In the genomic region with DNA sequence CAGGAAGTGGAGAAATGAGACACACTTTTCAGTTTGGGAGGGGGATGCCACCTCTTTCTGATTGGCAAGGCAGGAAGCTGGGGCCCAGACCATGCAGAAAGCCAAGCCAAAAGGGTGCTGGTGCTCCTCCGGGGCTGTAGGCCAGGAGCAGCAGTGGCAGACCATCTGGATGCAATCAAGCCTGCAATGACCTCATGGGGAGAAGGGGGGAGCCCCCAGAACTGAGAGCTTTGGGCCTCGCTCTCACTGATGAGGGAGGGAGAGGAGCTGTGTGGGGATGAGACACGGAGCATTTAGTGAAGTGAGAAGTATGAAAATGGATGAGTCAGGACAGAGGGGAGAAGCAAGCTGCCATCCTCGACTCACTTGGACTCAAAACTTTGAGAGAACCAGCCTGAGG, we compare ENCODE assay signal across 12 cellular contexts.
DNase-seq lines count a peak whose midpoint lies in the region; ATAC-seq and TF ChIP-seq lines count a peak whose summit lies in the region.
"Had no signal": no experiment of that assay in that cellular context is flagged by ENCODE, and none has a peak within 500 bp of the region (broad histone marks: within the 10 kb centered on the region; RNA-seq: fewer than 3 reads in every experiment).

No MANE protein-coding gene starts in this region.

- DNase-seq in NCI-H1694 treated with DMSO at 0.1 percent for 48 hours (lab: John Stamatoyannopoulos, UW) (peak; percentile 6), NCI-H1694 (lab: John Stamatoyannopoulos, UW) (no peak), fibroblast of peridontal ligament (ENCODE audit: extremely low read depth) (peak; percentile 64), uterus (peak; percentile 63 to 72), prostate gland (ENCODE audit: low spot score) (no peak), superior temporal gyrus (ENCODE audit: extremely low spot score) (no peak), kidney glomerular epithelial cell (lab: John Stamatoyannopoulos, UW) (no peak)

- no peaks in the 10 kb centered on the region for H3K4me1 ChIP-seq in uterus
- no peaks in the 10 kb centered on the region for H3K4me1 ChIP-seq in prostate gland (replicated peaks)
- H3K4me1 ChIP-seq: HAP-1 had no signal

- H3K36me3 ChIP-seq in uterus (no peaks in the 10 kb centered on the region), prostate gland (no peaks in the 10 kb centered on the region)
- H3K36me3 ChIP-seq: HAP-1 had no signal

- ATAC-seq in HG02870 (IDR thresholded peaks at IDR 0.05; ENCODE audit: unreplicated experiment), result peak; percentile 69

- WGBS in prostate gland, result 40% methylated on average over 4 of the region's 4 CpGs

- H3K27ac ChIP-seq in uterus (peak overlapping the region; percentile 45 to 74), prostate gland (no peak overlapping the region)
- H3K27ac ChIP-seq: epithelial cell of prostate, SK-N-MC had no signal

- TF ChIP-seq POLR2A in uterus (IDR thresholded peaks at IDR 0.05) (no peak), prostate gland (IDR thresholded peaks at IDR 0.05) (no peak)

- intact Hi-C loops in uterus (cut with DNase I; ENCODE audit: low total_unique reads) (no loop called here), prostate gland (cut with DNase I) (loop anchor here (10.0 kb wide), 1 partner anchor 48 kb away; no protein-coding TSS in a partner anchor)

- H3K27me3 ChIP-seq in uterus (no peaks in the 10 kb centered on the region), prostate gland (replicated peaks; ENCODE audit: insufficient read depth) (no peaks in the 10 kb centered on the region)

- H3K9me3 ChIP-seq in uterus, result no peaks in the 10 kb centered on the region
- H3K9me3 ChIP-seq in prostate gland, result no peaks in the 10 kb centered on the region
- H3K9me3 ChIP-seq: HAP-1 had no signal

- no peak overlapping the region for H3K4me3 ChIP-seq in uterus
- no peak overlapping the region for H3K4me3 ChIP-seq in prostate gland
- H3K4me3 ChIP-seq: HAP-1, lung, SK-N-MC had no signal

- TF ChIP-seq CTCF in uterus (IDR thresholded peaks at IDR 0.05) (no peak), prostate gland (IDR thresholded peaks at IDR 0.05) (no peak)

Comparison
In these comparisons a context has a peak if more than half of its experiments do, and no peak if none do; other contexts are left out.
1. DNase-seq: peak in NCI-H1694 treated with DMSO at 0.1 percent for 48 hours (single experiment), fibroblast of peridontal ligament (single experiment) and uterus (2 of 2); none in NCI-H1694 (single experiment), prostate gland (single experiment), superior temporal gyrus (single experiment) and kidney glomerular epithelial cell (single experiment).
2. H3K27ac ChIP-seq: peak in uterus (2 of 2); none in prostate gland (0 of 2).